In genomic region chr17:75738218-75738802, GRCh38 we compare ENCODE assay signal across 10 cellular contexts. TPM values are rescaled to one million over a fixed set of nuclear protein-coding genes. Genes with fewer than 3 reads are reported as not detected.
DNase-seq lines count a peak whose midpoint lies in the region; ATAC-seq and TF ChIP-seq lines count a peak whose summit lies in the region.
"Had no signal": no experiment of that assay in that cellular context is flagged by ENCODE, and none has a peak within 500 bp of the region (broad histone marks: within the 10 kb centered on the region; RNA-seq: fewer than 3 reads in every experiment).

No MANE protein-coding gene starts in this region.

- 59 to 80% methylated on average over 10 to 14 of the region's 14 CpGs for WGBS in upper lobe of left lung, 2 donors

- no peak for TF ChIP-seq POLR2A in upper lobe of left lung (IDR thresholded peaks at IDR 0.05)

- H3K27me3 ChIP-seq in upper lobe of left lung, result no peaks in the 10 kb centered on the region

- peak overlapping the region; percentile 39 for H3K27ac Mint-ChIP-seq in activated naive CD4-positive, alpha-beta T cell treated with anti-CD3 and anti-CD28 coated beads, Interleukin-2, amount 10 ng/mL, durations not matched to agents 7 days and 5 days

- TF ChIP-seq EP300 in upper lobe of left lung (IDR thresholded peaks at IDR 0.05), result no peak

- peaks cover 0 to 11% (median 0%) of the 10 kb centered on the region in 4 donors for H3K4me1 ChIP-seq in upper lobe of left lung

- CTCF ChIA-PET in activated naive CD4-positive, alpha-beta T cell treated with anti-CD3 and anti-CD28 coated beads, Interleukin-2, amount 10 ng/mL, durations not matched to agents 7 days and 5 days (lab: Charles Lee), result interaction anchor here (0.6 to 2.8 kb wide), 6 partner anchors 11 to 309 kb away, joined by 3 to 40 read pairs (median 10); partner anchors contain the start of gene SMIM5

- TF ChIP-seq CTCF in upper lobe of left lung (IDR thresholded peaks at IDR 0.05), result no peak

- peak; percentile 11; the same call in 1 of the 3 replicates for ATAC-seq in SK-N-SH treated with all-trans-retinoic acid at 6 μM for 48 hours
- peak; percentile 41 to 47 for ATAC-seq in upper lobe of left lung (ENCODE audit: low FRiP score in 2 of 2)
- no peak for ATAC-seq in GM19455 (IDR thresholded peaks at IDR 0.05; ENCODE audit: unreplicated experiment)
- no peak for ATAC-seq in GM19324 (IDR thresholded peaks at IDR 0.05; ENCODE audit: low FRiP score, unreplicated experiment)
- no peak for ATAC-seq in HG02759 (IDR thresholded peaks at IDR 0.05; ENCODE audit: unreplicated experiment)

- H3K4me1 Mint-ChIP-seq in activated naive CD4-positive, alpha-beta T cell treated with anti-CD3 and anti-CD28 coated beads, Interleukin-2, amount 10 ng/mL, durations not matched to agents 7 days and 5 days, result peaks cover 9% of the 10 kb centered on the region

- H3K4me3 Mint-ChIP-seq in activated naive CD4-positive, alpha-beta T cell treated with anti-CD3 and anti-CD28 coated beads, Interleukin-2, amount 10 ng/mL, durations not matched to agents 7 days and 5 days, result no peak overlapping the region

- H3K27me3 Mint-ChIP-seq in activated naive CD4-positive, alpha-beta T cell treated with anti-CD3 and anti-CD28 coated beads, Interleukin-2, amount 10 ng/mL, durations not matched to agents 7 days and 5 days, result peaks cover 6% of the 10 kb centered on the region

- intact Hi-C loops in cardiac septum (cut with DNase I), result no loop called here

- DNase-seq in activated naive CD4-positive, alpha-beta T cell treated with anti-CD3 and anti-CD28 coated beads, Interleukin-2, amount 10 ng/mL, durations not matched to agents 7 days and 5 days, result peak; percentile 48
- DNase-seq in activated naive CD4-positive, alpha-beta T cell treated with anti-CD3 and anti-CD28 coated beads, Interleukin-2, amount 50 U/mL, for 16 hours, result no peak
- DNase-seq in cardiac septum (ENCODE audit: low spot score), result peak; percentile 91
- peak in 1 of 2 donors; percentile 76 for DNase-seq in upper lobe of left lung
- DNase-seq: kidney had no signal

- H3K9me3 ChIP-seq in upper lobe of left lung, result no peaks in the 10 kb centered on the region

- H3K4me3 ChIP-seq in upper lobe of left lung, result no peak overlapping the region

- no peaks in the 10 kb centered on the region for H3K9me3 Mint-ChIP-seq in activated naive CD4-positive, alpha-beta T cell treated with anti-CD3 and anti-CD28 coated beads, Interleukin-2, amount 10 ng/mL, durations not matched to agents 7 days and 5 days

- H3K27ac ChIP-seq in upper lobe of left lung, result peak overlapping the region in 2 of 4 donors; percentile 57 to 63
- H3K27ac ChIP-seq: C4-2B had no signal

- no peaks in the 10 kb centered on the region for H3K36me3 Mint-ChIP-seq in activated naive CD4-positive, alpha-beta T cell treated with anti-CD3 and anti-CD28 coated beads, Interleukin-2, amount 10 ng/mL, durations not matched to agents 7 days and 5 days

- peaks cover 0 to 33% (median 4%) of the 10 kb centered on the region in 4 donors for H3K36me3 ChIP-seq in upper lobe of left lung

TF ChIP-seq in SK-N-SH treated with all-trans-retinoic acid at 6 μM for 48 hours, 23 proteins besides CTCF, POLR2A, EP300 and RAD21:
- no peak for TF ChIP-seq TSHZ2 (CRISPR knock-in tag; IDR thresholded peaks at IDR 0.05)

RNA-seq across cellular contexts. Expression of gene ITGB4, which starts 17.1 kb away (rescaled TPM):
- total RNA-seq in cardiac septum (5.7 TPM), upper lobe of left lung (10 to 100 TPM; 16.8 to 75.2 (median 41.2) TPM)

RNA-seq across cellular contexts. Expression of gene GALK1, which starts 26.7 kb away (rescaled TPM):
- total RNA-seq in cardiac septum (11.5 TPM), upper lobe of left lung (10 to 100 TPM; 18.9 to 65.7 (median 40.6) TPM)

RNA-seq across cellular contexts. Expression of gene UNK, which starts 46.3 kb away (rescaled TPM):
- total RNA-seq in cardiac septum (16.8 TPM), upper lobe of left lung (10 to 100 TPM; 22.4 to 97.4 (median 31.4) TPM)

Comparison
In these comparisons a context has a peak if more than half of its experiments do, and no peak if none do; other contexts are left out.
1. ATAC-seq: peak in SK-N-SH treated with all-trans-retinoic acid at 6 μM for 48 hours (single experiment) and upper lobe of left lung (2 of 2); none in GM19455 (single experiment), GM19324 (single experiment) and HG02759 (single experiment).